Comparison of ENCODE assay signal across 19 cellular contexts in genomic region chr4:102405706-102406510, GRCh38.
"Had no signal": no experiment of that assay in that cellular context is flagged by ENCODE, and none has a peak within 500 bp of the region (broad histone marks: within the 10 kb centered on the region; RNA-seq: fewer than 3 reads in every experiment).

No MANE protein-coding gene starts in this region.

- H3K27me3 Mint-ChIP-seq: activated B cell treated with CpG ODN at 0.5 μM for 24 hours; activated CD8-positive, alpha-beta T cell treated with anti-CD3 and anti-CD28 coated beads for 36 hours; activated T-helper 17 cell treated with anti-CD3 and anti-CD28 coated beads, Interleukin-2, amount 50 U/mL, for 72 hours; central memory CD8-positive, alpha-beta T cell; natural killer cell treated with Interleukin-12 subunit alpha and Interleukin-12 subunit beta and Interleukin-15 and Interleukin-18, amount 100 ng/mL, for 72 hours; type B pancreatic cell had no signal

- H3K27ac ChIP-seq: brain microvascular endothelial cell, colonic mucosa, sigmoid colon, testis had no signal

- H3K36me3 Mint-ChIP-seq: activated naive CD8-positive, alpha-beta T cell treated with anti-CD3 and anti-CD28 coated beads, Interleukin-2, amount 10 ng/mL, durations not matched to agents 7 days and 5 days; natural killer cell treated with Interleukin-12 subunit alpha and Interleukin-12 subunit beta and Interleukin-15 and Interleukin-18, amount 100 ng/mL, for 72 hours; stimulated activated effector memory CD8-positive, alpha-beta T cell treated with anti-CD3 and anti-CD28 coated beads, Interleukin-12 subunit alpha, Interleukin-12 subunit beta, amount 100 ng/mL, for 72 hours; type B pancreatic cell had no signal

- H3K4me1 Mint-ChIP-seq: activated naive CD8-positive, alpha-beta T cell treated with anti-CD3 and anti-CD28 coated beads, Interleukin-2, amount 10 ng/mL, durations not matched to agents 7 days and 5 days; activated T-helper 17 cell treated with anti-CD3 and anti-CD28 coated beads, Interleukin-2, amount 50 U/mL, for 72 hours; central memory CD8-positive, alpha-beta T cell; stimulated activated effector memory CD8-positive, alpha-beta T cell treated with anti-CD3 and anti-CD28 coated beads, Interleukin-12 subunit alpha, Interleukin-12 subunit beta, amount 100 ng/mL, for 72 hours had no signal

- H3K27me3 ChIP-seq: brain microvascular endothelial cell, colonic mucosa, sigmoid colon, testis had no signal

- H3K9me3 Mint-ChIP-seq: activated B cell treated with CpG ODN at 0.5 μM for 24 hours; activated CD8-positive, alpha-beta T cell treated with anti-CD3 and anti-CD28 coated beads for 36 hours; activated T-helper 17 cell treated with anti-CD3 and anti-CD28 coated beads, Interleukin-2, amount 50 U/mL, for 72 hours; central memory CD8-positive, alpha-beta T cell; natural killer cell treated with Interleukin-12 subunit alpha and Interleukin-12 subunit beta and Interleukin-15 and Interleukin-18, amount 100 ng/mL, for 72 hours; stimulated activated effector memory CD8-positive, alpha-beta T cell treated with anti-CD3 and anti-CD28 coated beads, Interleukin-12 subunit alpha, Interleukin-12 subunit beta, amount 100 ng/mL, for 72 hours; type B pancreatic cell had no signal

- H3K4me1 ChIP-seq: colonic mucosa, testis had no signal

- ATAC-seq: activated CD8-positive, alpha-beta T cell treated with anti-CD3 and anti-CD28 coated beads for 36 hours; activated T-helper 17 cell treated with anti-CD3 and anti-CD28 coated beads, Interleukin-2, amount 50 U/mL, for 72 hours; left lobe of liver; natural killer cell treated with Interleukin-12 subunit alpha and Interleukin-12 subunit beta and Interleukin-15 and Interleukin-18, amount 100 ng/mL, for 72 hours had no signal

- H3K4me3 Mint-ChIP-seq: activated B cell treated with CpG ODN at 0.5 μM for 24 hours; activated CD8-positive, alpha-beta T cell treated with anti-CD3 and anti-CD28 coated beads for 36 hours; activated naive CD8-positive, alpha-beta T cell treated with anti-CD3 and anti-CD28 coated beads, Interleukin-2, amount 10 ng/mL, durations not matched to agents 7 days and 5 days; activated T-helper 17 cell treated with anti-CD3 and anti-CD28 coated beads, Interleukin-2, amount 50 U/mL, for 72 hours; central memory CD8-positive, alpha-beta T cell; natural killer cell treated with Interleukin-12 subunit alpha and Interleukin-12 subunit beta and Interleukin-15 and Interleukin-18, amount 100 ng/mL, for 72 hours; stimulated activated effector memory CD8-positive, alpha-beta T cell treated with anti-CD3 and anti-CD28 coated beads, Interleukin-12 subunit alpha, Interleukin-12 subunit beta, amount 100 ng/mL, for 72 hours; type B pancreatic cell had no signal

- H3K36me3 ChIP-seq: brain microvascular endothelial cell, colonic mucosa, sigmoid colon had no signal

- DNase-seq: activated B cell treated with CpG ODN at 0.5 μM for 24 hours; activated CD4-positive, alpha-beta T cell treated with anti-CD3 and anti-CD28 coated beads for 4 hours; activated CD8-positive, alpha-beta T cell treated with anti-CD3 and anti-CD28 coated beads for 36 hours; activated naive CD8-positive, alpha-beta T cell treated with anti-CD3 and anti-CD28 coated beads, Interleukin-2, amount 10 ng/mL, durations not matched to agents 7 days and 5 days; activated T-cell treated with anti-CD3 and anti-CD28 coated beads, Interleukin-2, amount 50 U/mL, for 1 hour; brain microvascular endothelial cell; colonic mucosa; hypothalamus; nucleus accumbens; sigmoid colon; stimulated activated CD4-positive, alpha-beta T cell treated with anti-CD3 and anti-CD28 coated beads, Interleukin-4, amount 100 ng/mL, for 24 hours; testis had no signal

- H3K4me3 ChIP-seq: colonic mucosa, lung, sigmoid colon, testis had no signal

- H3K27ac Mint-ChIP-seq: activated B cell treated with CpG ODN at 0.5 μM for 24 hours; activated CD8-positive, alpha-beta T cell treated with anti-CD3 and anti-CD28 coated beads for 36 hours; activated naive CD8-positive, alpha-beta T cell treated with anti-CD3 and anti-CD28 coated beads, Interleukin-2, amount 10 ng/mL, durations not matched to agents 7 days and 5 days; activated T-helper 17 cell treated with anti-CD3 and anti-CD28 coated beads, Interleukin-2, amount 50 U/mL, for 72 hours; natural killer cell treated with Interleukin-12 subunit alpha and Interleukin-12 subunit beta and Interleukin-15 and Interleukin-18, amount 100 ng/mL, for 72 hours; stimulated activated effector memory CD8-positive, alpha-beta T cell treated with anti-CD3 and anti-CD28 coated beads, Interleukin-12 subunit alpha, Interleukin-12 subunit beta, amount 100 ng/mL, for 72 hours; type B pancreatic cell had no signal
